9 cellular contexts compared by ENCODE assay signal in the genomic region with DNA sequence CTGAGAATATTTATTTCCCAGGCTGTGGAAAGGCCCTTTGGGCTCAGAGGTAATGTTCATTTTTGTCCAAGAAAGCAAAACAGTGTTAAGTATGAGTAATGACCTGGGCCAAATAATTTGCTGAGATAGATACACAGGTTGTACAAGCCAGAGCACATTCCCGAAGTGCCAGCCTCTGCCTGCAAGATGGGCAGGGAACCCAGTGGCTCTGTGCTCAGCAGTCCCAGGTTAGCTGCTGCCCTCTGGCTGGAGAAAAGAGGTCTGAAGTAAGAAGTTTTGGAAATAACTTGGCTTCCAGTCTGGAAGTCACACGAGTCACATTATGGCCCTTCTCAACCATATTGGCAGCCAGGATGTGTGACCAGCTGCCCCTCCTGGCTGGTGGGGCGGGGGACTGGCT. TPM values are rescaled to one million over a fixed set of nuclear protein-coding genes. Genes with fewer than 3 reads are reported as not detected.
DNase-seq lines count a peak whose midpoint lies in the region; ATAC-seq, FAIRE-seq and TF ChIP-seq lines count a peak whose summit lies in the region.
"Had no signal": no experiment of that assay in that cellular context is flagged by ENCODE, and none has a peak within 500 bp of the region (broad histone marks: within the 10 kb centered on the region; RNA-seq: fewer than 3 reads in every experiment).

No MANE protein-coding gene starts in this region.

- 0% methylated on average over 3 of the region's 3 CpGs for WGBS in K562 (ENCODE audit: insufficient coverage, low coverage, missing lambda C conversion rate)

- TF ChIP-seq CTCF in K562 (IDR thresholded peaks at IDR 0.05 in 2 of 3, conservative IDR thresholded peaks at IDR 0.05 in 1 of 3; ENCODE audit: insufficient read depth in 2 of 3, low read depth in 1 of 3, low read length in 3 of 3): peak in 1 of 3 experiments; percentile 18; a peak in 1 of 6 replicates

- in situ Hi-C loops in K562 (cut with MboI): no loop called here

- no peak overlapping the region for H2AFZ ChIP-seq in K562 (ENCODE audit: low read depth, low read length)

- peak; percentile 10 to 36; a peak in 1 of 4 replicates for TF ChIP-seq RAD21 in K562 (CRISPR knock-in tag; conservative IDR thresholded peaks at IDR 0.05 in 1 of 2, IDR thresholded peaks at IDR 0.05 in 1 of 2)

- CTCF ChIA-PET in K562 (lab: Yijun Ruan, JAX; ENCODE audit: low intra/inter-chr PET ratio): no interaction called here

- H3K4me2 ChIP-seq in K562 (ENCODE audit: insufficient read depth, low read length): no peak overlapping the region

- H3K4me1 ChIP-seq in K562 (replicated peaks in 1 of 2; ENCODE audit: control insufficient read depth in 2 of 2, insufficient read depth in 2 of 2, low read length in 2 of 2) (no peaks in the 10 kb centered on the region), subcutaneous abdominal adipose tissue (ENCODE audit: control insufficient read depth in 5 of 5, insufficient read depth in 5 of 5, low read length in 5 of 5) (peaks cover 6 to 50% (median 43%) of the 10 kb centered on the region in 5 donors)

- POLR2A ChIA-PET in K562 (lab: Yijun Ruan, JAX): no interaction called here

- H3K27ac ChIP-seq in K562 (ENCODE audit: extremely low read depth, low read depth, low read length): no peak overlapping the region
- H3K27ac ChIP-seq in subcutaneous abdominal adipose tissue (ENCODE audit: low read depth, low read length): peak overlapping the region; percentile 97
- H3K27ac ChIP-seq: neutrophil had no signal

- no TSS peak for BruUV-seq in K562 (replicated peaks; lab: Mats Ljungman, UMichigan)

- intact Hi-C loops in K562 (cut with micrococcal nuclease): loop anchor here (5.0 kb wide), 1 partner anchor 50 kb away; no protein-coding TSS in a partner anchor

- no peaks in the 10 kb centered on the region for H3K9me1 ChIP-seq in K562 (ENCODE audit: control insufficient read depth, insufficient read depth, low read length)

- TF ChIP-seq POLR2A in K562 (conservative IDR thresholded peaks at IDR 0.05): no peak

- no peak for FAIRE-seq in K562 (lab: Jason Lieb, UNC)

- no peak for TF ChIP-seq EP300 in K562 (IDR thresholded peaks at IDR 0.05; ENCODE audit: low read length)

- H3K9ac ChIP-seq in K562 (ENCODE audit: insufficient read depth in 1 of 2, low read depth in 2 of 2, low read length in 2 of 2) (no peak overlapping the region), subcutaneous abdominal adipose tissue (ENCODE audit: low read length in 5 of 5) (no peak overlapping the region)

- peaks cover 12 to 48% of the 10 kb centered on the region in 2 experiments; a peak in 4 of 5 replicates for H3K27me3 ChIP-seq in K562 (ENCODE audit: control insufficient read depth in 2 of 2, insufficient read depth in 2 of 2, low read length in 2 of 2)
- H3K27me3 ChIP-seq in subcutaneous abdominal adipose tissue (ENCODE audit: control insufficient read depth in 5 of 5, insufficient read depth in 4 of 5, low read length in 5 of 5): no peaks in the 10 kb centered on the region
- H3K27me3 ChIP-seq: neutrophil had no signal

- H3K9me3 ChIP-seq in K562 (replicated peaks; ENCODE audit: control insufficient read depth, insufficient read depth, low read depth, low read length): no peaks in the 10 kb centered on the region
- no peaks in the 10 kb centered on the region for H3K9me3 ChIP-seq in subcutaneous abdominal adipose tissue (ENCODE audit: control insufficient read depth in 5 of 5, low read length in 5 of 5)
- H3K9me3 ChIP-seq: neutrophil had no signal

- H3K36me3 ChIP-seq in K562 (ENCODE audit: control insufficient read depth, insufficient read depth, low read length) (no peaks in the 10 kb centered on the region), subcutaneous abdominal adipose tissue (ENCODE audit: control insufficient read depth in 5 of 5, insufficient read depth in 5 of 5, low read length in 5 of 5) (peaks cover 0 to 12% (median 4%) of the 10 kb centered on the region in 5 donors)
- H3K36me3 ChIP-seq: neutrophil had no signal

- no peaks in the 10 kb centered on the region for H3K79me2 ChIP-seq in K562 (ENCODE audit: control insufficient read depth, insufficient read depth, low read length)

- H3K4me3 ChIP-seq in K562 (no peak overlapping the region), subcutaneous abdominal adipose tissue (ENCODE audit: low read depth in 1 of 5, low read length in 5 of 5) (no peak overlapping the region)

- H4K20me1 ChIP-seq in K562 (replicated peaks; ENCODE audit: control insufficient read depth, insufficient read depth, low read length): no peaks in the 10 kb centered on the region

- DNase-seq in HT-29 (ENCODE audit: low spot score) (peak; percentile 93), K562 (ENCODE audit: extremely low read depth in 1 of 4, low spot score in 3 of 4) (no peak), iPS-NIHi7 (ENCODE audit: extremely low spot score) (peak; percentile 42), NCI-H345 treated with DMSO at 0.1 percent for 48 hours (lab: John Stamatoyannopoulos, UW; ENCODE audit: unreplicated experiment) (no peak)
- no peak for DNase-seq in activated CD4-positive, alpha-beta T cell treated with anti-CD3 and anti-CD28 coated beads, Interleukin-2, amount 50 U/mL, for 48 hours

- ATAC-seq in K562 (no peak), GM21529 (IDR thresholded peaks at IDR 0.05; ENCODE audit: unreplicated experiment) (no peak), HG03135 (IDR thresholded peaks at IDR 0.05; ENCODE audit: unreplicated experiment) (no peak)

TF ChIP-seq in K562, 482 proteins besides CTCF, POLR2A, EP300 and RAD21 (continues in another document):
- TF ChIP-seq, protein P1, sequence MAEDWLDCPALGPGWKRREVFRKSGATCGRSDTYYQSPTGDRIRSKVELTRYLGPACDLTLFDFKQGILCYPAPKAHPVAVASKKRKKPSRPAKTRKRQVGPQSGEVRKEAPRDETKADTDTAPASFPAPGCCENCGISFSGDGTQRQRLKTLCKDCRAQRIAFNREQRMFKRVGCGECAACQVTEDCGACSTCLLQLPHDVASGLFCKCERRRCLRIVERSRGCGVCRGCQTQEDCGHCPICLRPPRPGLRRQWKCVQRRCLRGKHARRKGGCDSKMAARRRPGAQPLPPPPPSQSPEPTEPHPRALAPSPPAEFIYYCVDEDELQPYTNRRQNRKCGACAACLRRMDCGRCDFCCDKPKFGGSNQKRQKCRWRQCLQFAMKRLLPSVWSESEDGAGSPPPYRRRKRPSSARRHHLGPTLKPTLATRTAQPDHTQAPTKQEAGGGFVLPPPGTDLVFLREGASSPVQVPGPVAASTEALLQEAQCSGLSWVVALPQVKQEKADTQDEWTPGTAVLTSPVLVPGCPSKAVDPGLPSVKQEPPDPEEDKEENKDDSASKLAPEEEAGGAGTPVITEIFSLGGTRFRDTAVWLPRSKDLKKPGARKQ (CRISPR knock-in tag; IDR thresholded peaks at IDR 0.05): no peak
- TF ChIP-seq, protein P2, sequence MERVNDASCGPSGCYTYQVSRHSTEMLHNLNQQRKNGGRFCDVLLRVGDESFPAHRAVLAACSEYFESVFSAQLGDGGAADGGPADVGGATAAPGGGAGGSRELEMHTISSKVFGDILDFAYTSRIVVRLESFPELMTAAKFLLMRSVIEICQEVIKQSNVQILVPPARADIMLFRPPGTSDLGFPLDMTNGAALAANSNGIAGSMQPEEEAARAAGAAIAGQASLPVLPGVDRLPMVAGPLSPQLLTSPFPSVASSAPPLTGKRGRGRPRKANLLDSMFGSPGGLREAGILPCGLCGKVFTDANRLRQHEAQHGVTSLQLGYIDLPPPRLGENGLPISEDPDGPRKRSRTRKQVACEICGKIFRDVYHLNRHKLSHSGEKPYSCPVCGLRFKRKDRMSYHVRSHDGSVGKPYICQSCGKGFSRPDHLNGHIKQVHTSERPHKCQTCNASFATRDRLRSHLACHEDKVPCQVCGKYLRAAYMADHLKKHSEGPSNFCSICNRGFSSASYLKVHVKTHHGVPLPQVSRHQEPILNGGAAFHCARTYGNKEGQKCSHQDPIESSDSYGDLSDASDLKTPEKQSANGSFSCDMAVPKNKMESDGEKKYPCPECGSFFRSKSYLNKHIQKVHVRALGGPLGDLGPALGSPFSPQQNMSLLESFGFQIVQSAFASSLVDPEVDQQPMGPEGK (CRISPR knock-in tag; IDR thresholded peaks at IDR 0.05; ENCODE audit: borderline replicate concordance): no peak
- no peak for TF ChIP-seq JUN (IDR thresholded peaks at IDR 0.05; ENCODE audit: borderline replicate concordance, low read depth, low read length)
- no peak for TF ChIP-seq JUN (CRISPR knock-in tag; IDR thresholded peaks at IDR 0.05; ENCODE audit: borderline replicate concordance)
- no peak for TF ChIP-seq TEAD1 (CRISPR knock-in tag; IDR thresholded peaks at IDR 0.05)
- no peak for TF ChIP-seq MTA3 (IDR thresholded peaks at IDR 0.05; ENCODE audit: borderline replicate concordance)
- no peak for TF ChIP-seq TCFL5 (CRISPR knock-in tag; conservative IDR thresholded peaks at IDR 0.05)
- no peak for TF ChIP-seq POLR2H (tag; IDR thresholded peaks at IDR 0.05; ENCODE audit: low read depth)
- no peak for TF ChIP-seq TCF3 (CRISPR knock-in tag; IDR thresholded peaks at IDR 0.05)
- TF ChIP-seq, protein P3, sequence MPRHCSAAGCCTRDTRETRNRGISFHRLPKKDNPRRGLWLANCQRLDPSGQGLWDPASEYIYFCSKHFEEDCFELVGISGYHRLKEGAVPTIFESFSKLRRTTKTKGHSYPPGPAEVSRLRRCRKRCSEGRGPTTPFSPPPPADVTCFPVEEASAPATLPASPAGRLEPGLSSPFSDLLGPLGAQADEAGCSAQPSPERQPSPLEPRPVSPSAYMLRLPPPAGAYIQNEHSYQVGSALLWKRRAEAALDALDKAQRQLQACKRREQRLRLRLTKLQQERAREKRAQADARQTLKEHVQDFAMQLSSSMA (CRISPR knock-in tag; IDR thresholded peaks at IDR 0.05): no peak

RNA-seq across cellular contexts. Expression of gene MYZAP, which starts 20.2 kb away (rescaled TPM):
- total RNA-seq in HT-29 (2014; rRNA removed; shearing (Covaris generic)): 6.5 and 7.7 TPM in 2 replicates
- total RNA-seq in K562 (2011; cell fraction: chromatin; rRNA removed; ENCODE audit: low replicate concordance): not detected in 2 replicates
- not detected in 2 replicates for total RNA-seq in K562 (2011; cell fraction: nucleolus; rRNA removed)
- total RNA-seq in K562 (2011; cell fraction: nucleoplasm; rRNA removed): not detected in 2 replicates
- total RNA-seq in K562 (2014; rRNA removed): not detected in 2 replicates
- total RNA-seq in K562 (2014; rRNA removed; fragmentation: Illumina TruSeq; extraction: Trizol): not detected in 2 replicates
- not detected in 2 replicates for total RNA-seq in K562 (2015; rRNA removed; fragmentation: Illumina TruSeq; extraction: Trizol)
- not detected in 2 replicates for total RNA-seq in K562 (2021)
- 0.03 TPM in 1 of 2 replicates, not detected in the other for polyA plus RNA-seq in K562 (2011; rRNA removed)
- polyA plus RNA-seq in K562 (2011; cell fraction: cytosol; rRNA removed): not detected in 2 replicates
- not detected in 2 replicates for polyA plus RNA-seq in K562 (2011; cell fraction: nucleus; rRNA removed)
- polyA plus RNA-seq in K562 (2012): not detected in 2 replicates
- polyA plus RNA-seq in K562 (2014; fragmentation: Illumina TruSeq; extraction: Trizol): not detected in 2 replicates
- not detected for polyA plus RNA-seq in K562 (2014; fragmentation: Nextera tagmentation; extraction: Ambion mirVana)
- polyA plus RNA-seq in K562 (2014; rRNA removed): not detected in 2 replicates
- polyA minus RNA-seq in K562 (2011; rRNA and poly(A)+ RNA removed): not detected in 2 replicates
- not detected in 2 replicates for polyA minus RNA-seq in K562 (2011; cell fraction: cytosol; rRNA and poly(A)+ RNA removed)
- polyA minus RNA-seq in K562 (2011; cell fraction: nucleus; rRNA and poly(A)+ RNA removed): not detected in 2 replicates

Comparison
In these comparisons a context has a peak if more than half of its experiments do, and no peak if none do; other contexts are left out.
1. DNase-seq: peak in HT-29 (single experiment) and iPS-NIHi7 (single experiment); none in K562 (0 of 4), activated CD4-positive, alpha-beta T cell treated with anti-CD3 and anti-CD28 coated beads, Interleukin-2, amount 50 U/mL, for 48 hours (0 of 2) and NCI-H345 treated with DMSO at 0.1 percent for 48 hours (single experiment).